In the genomic region with DNA sequence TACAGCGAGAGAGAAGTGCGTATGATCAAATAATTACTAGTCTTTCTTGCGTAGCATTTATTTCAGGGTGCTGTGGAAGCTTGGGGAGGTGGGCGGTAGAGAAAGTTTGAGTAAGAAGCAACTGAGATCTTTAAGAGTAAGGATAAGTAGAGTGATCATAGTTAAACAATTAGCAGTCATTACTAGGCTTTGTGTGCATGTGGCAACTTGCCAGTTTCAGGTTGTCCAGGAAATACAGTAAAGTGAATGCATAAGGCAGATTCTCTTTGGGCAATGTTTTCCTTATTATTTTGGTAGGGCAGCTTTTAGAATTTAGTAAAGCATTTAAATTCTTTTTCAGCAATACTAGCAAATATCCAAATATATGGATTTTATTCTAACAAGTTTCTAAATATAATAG, we compare ENCODE assay signal across 1 cellular context.
TF ChIP-seq lines count a peak whose summit lies in the region.

No MANE protein-coding gene starts in this region.

TF ChIP-seq in K562, 482 proteins besides CTCF, POLR2A, EP300 and RAD21:
- TF ChIP-seq, protein P1, sequence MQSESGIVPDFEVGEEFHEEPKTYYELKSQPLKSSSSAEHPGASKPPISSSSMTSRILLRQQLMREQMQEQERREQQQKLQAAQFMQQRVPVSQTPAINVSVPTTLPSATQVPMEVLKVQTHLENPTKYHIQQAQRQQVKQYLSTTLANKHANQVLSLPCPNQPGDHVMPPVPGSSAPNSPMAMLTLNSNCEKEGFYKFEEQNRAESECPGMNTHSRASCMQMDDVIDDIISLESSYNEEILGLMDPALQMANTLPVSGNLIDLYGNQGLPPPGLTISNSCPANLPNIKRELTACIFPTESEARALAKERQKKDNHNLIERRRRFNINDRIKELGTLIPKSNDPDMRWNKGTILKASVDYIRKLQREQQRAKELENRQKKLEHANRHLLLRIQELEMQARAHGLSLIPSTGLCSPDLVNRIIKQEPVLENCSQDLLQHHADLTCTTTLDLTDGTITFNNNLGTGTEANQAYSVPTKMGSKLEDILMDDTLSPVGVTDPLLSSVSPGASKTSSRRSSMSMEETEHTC (IDR thresholded peaks at IDR 0.05): no peak
- TF ChIP-seq HEY1 (CRISPR knock-in tag; IDR thresholded peaks at IDR 0.05; ENCODE audit: borderline replicate concordance): no peak
- TF ChIP-seq NFIC (IDR thresholded peaks at IDR 0.05): peak; percentile 65
- TF ChIP-seq, protein P2, sequence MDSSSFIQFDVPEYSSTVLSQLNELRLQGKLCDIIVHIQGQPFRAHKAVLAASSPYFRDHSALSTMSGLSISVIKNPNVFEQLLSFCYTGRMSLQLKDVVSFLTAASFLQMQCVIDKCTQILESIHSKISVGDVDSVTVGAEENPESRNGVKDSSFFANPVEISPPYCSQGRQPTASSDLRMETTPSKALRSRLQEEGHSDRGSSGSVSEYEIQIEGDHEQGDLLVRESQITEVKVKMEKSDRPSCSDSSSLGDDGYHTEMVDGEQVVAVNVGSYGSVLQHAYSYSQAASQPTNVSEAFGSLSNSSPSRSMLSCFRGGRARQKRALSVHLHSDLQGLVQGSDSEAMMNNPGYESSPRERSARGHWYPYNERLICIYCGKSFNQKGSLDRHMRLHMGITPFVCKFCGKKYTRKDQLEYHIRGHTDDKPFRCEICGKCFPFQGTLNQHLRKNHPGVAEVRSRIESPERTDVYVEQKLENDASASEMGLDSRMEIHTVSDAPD (CRISPR knock-in tag; IDR thresholded peaks at IDR 0.05): no peak
- no peak for TF ChIP-seq KLF6 (CRISPR knock-in tag; IDR thresholded peaks at IDR 0.05; ENCODE audit: borderline replicate concordance)
- TF ChIP-seq NFIX (CRISPR knock-in tag; IDR thresholded peaks at IDR 0.05; ENCODE audit: low read depth): 0 out of 2 replicates have a peak, but pooled peaks have one; percentile 7
- no peak for TF ChIP-seq EP400 (IDR thresholded peaks at IDR 0.05)
- no peak for TF ChIP-seq ZNF165 (CRISPR knock-in tag; IDR thresholded peaks at IDR 0.05; ENCODE audit: borderline replicate concordance)
